Comparison of ENCODE assay signal across 20 cellular contexts in genomic region chr1:59421232-59421920, GRCh38.
A peak's percentile ranks its signal among the peaks of the same experiment; 100 is the strongest.
DNase-seq lines count a peak whose midpoint lies in the region; ATAC-seq, FAIRE-seq and TF ChIP-seq lines count a peak whose summit lies in the region.
"Had no signal": no experiment of that assay in that cellular context is flagged by ENCODE, and none has a peak within 500 bp of the region (broad histone marks: within the 10 kb centered on the region; RNA-seq: fewer than 3 reads in every experiment).

No MANE protein-coding gene starts in this region.

- no peak overlapping the region for H3K27ac Mint-ChIP-seq in activated T-cell treated with anti-CD3 and anti-CD28 coated beads, Interleukin-2, amount 50 U/mL, for 72 hours
- H3K27ac Mint-ChIP-seq: CD4-positive, alpha-beta T cell had no signal

- TF ChIP-seq POLR2A in K562 (conservative IDR thresholded peaks at IDR 0.05), result no peak

- H4K20me1 ChIP-seq in K562 (replicated peaks; ENCODE audit: control insufficient read depth, insufficient read depth, low read length), result no peaks in the 10 kb centered on the region

- intact Hi-C loops in K562 (cut with micrococcal nuclease), result no loop called here

- no peaks in the 10 kb centered on the region; a peak in 1 of 5 replicates for H3K27me3 ChIP-seq in K562 (ENCODE audit: control insufficient read depth in 2 of 2, insufficient read depth in 2 of 2, low read length in 2 of 2)

- H3K27me3 Mint-ChIP-seq in activated T-cell treated with anti-CD3 and anti-CD28 coated beads, Interleukin-2, amount 50 U/mL, for 72 hours (ENCODE audit: low read depth), result no peaks in the 10 kb centered on the region
- H3K27me3 Mint-ChIP-seq: CD4-positive, alpha-beta T cell had no signal

- no TSS peak for BruUV-seq in K562 (replicated peaks; lab: Mats Ljungman, UMichigan)

- CTCF ChIA-PET in K562 (lab: Yijun Ruan, JAX; ENCODE audit: low intra/inter-chr PET ratio), result no interaction called here

- no peaks in the 10 kb centered on the region for H3K9me1 ChIP-seq in K562 (ENCODE audit: control insufficient read depth, insufficient read depth, low read length)

- ATAC-seq in K562, result no peak
- ATAC-seq in activated T-cell treated with anti-CD3 and anti-CD28 coated beads, Interleukin-2, amount 50 U/mL, for 72 hours (replicated peaks in 1 of 2), result no peak
- ATAC-seq: A549, GM12878 had no signal

- no peak overlapping the region for H3K4me3 Mint-ChIP-seq in activated T-cell treated with anti-CD3 and anti-CD28 coated beads, Interleukin-2, amount 50 U/mL, for 72 hours
- H3K4me3 Mint-ChIP-seq: CD4-positive, alpha-beta T cell had no signal

- TF ChIP-seq CTCF in K562 (IDR thresholded peaks at IDR 0.05 in 2 of 3, conservative IDR thresholded peaks at IDR 0.05 in 1 of 3; ENCODE audit: insufficient read depth in 2 of 3, low read depth in 1 of 3, low read length in 3 of 3), result no peak

- no peaks in the 10 kb centered on the region for H3K36me3 ChIP-seq in K562 (ENCODE audit: control insufficient read depth, insufficient read depth, low read length)
- H3K36me3 ChIP-seq: HAP-1 had no signal

- no peak overlapping the region for H3K9ac ChIP-seq in K562 (ENCODE audit: insufficient read depth in 1 of 2, low read depth in 2 of 2, low read length in 2 of 2)

- FAIRE-seq in K562 (lab: Jason Lieb, UNC), result no peak
- FAIRE-seq: A549, GM12878, H1 had no signal

- no peaks in the 10 kb centered on the region for H3K9me3 ChIP-seq in K562 (replicated peaks; ENCODE audit: control insufficient read depth, insufficient read depth, low read depth, low read length)
- H3K9me3 ChIP-seq: A549, HAP-1 had no signal

- no peak overlapping the region for H2AFZ ChIP-seq in K562 (ENCODE audit: low read depth, low read length)

- POLR2A ChIA-PET in K562 (lab: Yijun Ruan, JAX), result no interaction called here

- peak; percentile 32 for DNase-seq in DMS 273 (lab: John Stamatoyannopoulos, UW; ENCODE audit: unreplicated experiment)
- no peak for DNase-seq in DMS 273 treated with DMSO at 0.1 percent for 48 hours (lab: John Stamatoyannopoulos, UW)
- DNase-seq in K562 (ENCODE audit: extremely low read depth in 1 of 4, low spot score in 3 of 4), result no peak
- peak; percentile 40 for DNase-seq in myocyte (ENCODE audit: low read depth)
- DNase-seq in occipital lobe (lab: John Stamatoyannopoulos, UW), result no peak
- no peak for DNase-seq in activated T-cell treated with anti-CD3 and anti-CD28 coated beads, Interleukin-2, amount 50 U/mL, for 72 hours
- DNase-seq in NCI-H2196 (lab: John Stamatoyannopoulos, UW; ENCODE audit: unreplicated experiment), result no peak
- DNase-seq: AML-193; CD4-positive, alpha-beta T cell; DMS53; DND-41; EL; IMR-90; KBM-7 had no signal

- WGBS in K562 (ENCODE audit: insufficient coverage, low coverage, missing lambda C conversion rate), result 0% methylated on average over 1 of the region's 1 CpG

- no peak for TF ChIP-seq RAD21 in K562 (CRISPR knock-in tag; conservative IDR thresholded peaks at IDR 0.05 in 1 of 2, IDR thresholded peaks at IDR 0.05 in 1 of 2)

- TF ChIP-seq EP300 in K562 (IDR thresholded peaks at IDR 0.05; ENCODE audit: low read length), result no peak

- H3K4me2 ChIP-seq in K562 (ENCODE audit: insufficient read depth, low read length), result no peak overlapping the region
- H3K4me2 ChIP-seq: A549 had no signal

- no peak overlapping the region for H3K4me3 ChIP-seq in K562
- H3K4me3 ChIP-seq: A549, GM12878, HAP-1 had no signal

- H3K9me3 Mint-ChIP-seq in activated T-cell treated with anti-CD3 and anti-CD28 coated beads, Interleukin-2, amount 50 U/mL, for 72 hours, result no peaks in the 10 kb centered on the region
- H3K9me3 Mint-ChIP-seq: CD4-positive, alpha-beta T cell had no signal

- H3K36me3 Mint-ChIP-seq in activated T-cell treated with anti-CD3 and anti-CD28 coated beads, Interleukin-2, amount 50 U/mL, for 72 hours (ENCODE audit: insufficient read depth in 2 of 2), result no peaks in the 10 kb centered on the region

- no peaks in the 10 kb centered on the region for H3K4me1 Mint-ChIP-seq in activated T-cell treated with anti-CD3 and anti-CD28 coated beads, Interleukin-2, amount 50 U/mL, for 72 hours (ENCODE audit: low read depth)

- no peaks in the 10 kb centered on the region for H3K79me2 ChIP-seq in K562 (ENCODE audit: control insufficient read depth, insufficient read depth, low read length)

- in situ Hi-C loops in K562 (cut with MboI), result no loop called here

- H3K4me1 ChIP-seq in K562 (replicated peaks in 1 of 2; ENCODE audit: control insufficient read depth in 2 of 2, insufficient read depth in 2 of 2, low read length in 2 of 2), result no peaks in the 10 kb centered on the region; a peak in 1 of 5 replicates

- no peak overlapping the region for H3K27ac ChIP-seq in K562 (ENCODE audit: extremely low read depth, low read depth, low read length)
- H3K27ac ChIP-seq: 22Rv1, A549, HL-60 had no signal

TF ChIP-seq in K562, 482 proteins besides CTCF, POLR2A, EP300 and RAD21:
- TF ChIP-seq OTX1 (CRISPR knock-in tag; IDR thresholded peaks at IDR 0.05), result no peak
- TF ChIP-seq POLR3G (IDR thresholded peaks at IDR 0.05; ENCODE audit: extremely low read depth, insufficient read length, insufficient replicate concordance), result no peak
- no peak for TF ChIP-seq ZNF263 (CRISPR knock-in tag; IDR thresholded peaks at IDR 0.05; ENCODE audit: borderline replicate concordance)
- TF ChIP-seq HNRNPK (IDR thresholded peaks at IDR 0.05; ENCODE audit: low read depth, low read length, poor library complexity, severe bottlenecking), result peak; percentile 89

Comparison
In these comparisons a context has a peak if more than half of its experiments do, and no peak if none do; other contexts are left out.
1. DNase-seq: peak in DMS 273 (single experiment) and myocyte (single experiment); none in DMS 273 treated with DMSO at 0.1 percent for 48 hours (single experiment), K562 (0 of 4), occipital lobe (single experiment), activated T-cell treated with anti-CD3 and anti-CD28 coated beads, Interleukin-2, amount 50 U/mL, for 72 hours (0 of 2) and NCI-H2196 (single experiment).